Comparison of ENCODE assay signal across 21 cellular contexts in genomic region chr3:108414007-108414406, GRCh38.
DNase-seq lines count a peak whose midpoint lies in the region; ATAC-seq, FAIRE-seq and TF ChIP-seq lines count a peak whose summit lies in the region.
"Had no signal": no experiment of that assay in that cellular context is flagged by ENCODE, and none has a peak within 500 bp of the region (broad histone marks: within the 10 kb centered on the region; RNA-seq: fewer than 3 reads in every experiment).

No MANE protein-coding gene starts in this region.

- intact Hi-C loops in lower lobe of right lung (cut with DNase I) = no loop called here
- intact Hi-C loops in upper lobe of right lung (cut with DNase I) = no loop called here
- intact Hi-C loops in A673 (cut with micrococcal nuclease; ENCODE audit: unreplicated experiment) = no loop called here
- intact Hi-C loops in gastrocnemius medialis (cut with DNase I; ENCODE audit: low total_unique reads) = no loop called here

- no peak for TF ChIP-seq POLR2A in gastrocnemius medialis (IDR thresholded peaks at IDR 0.05)

- no peak for TF ChIP-seq CTCF in astrocyte (IDR thresholded peaks at IDR 0.05; ENCODE audit: insufficient read depth, low read depth, low read length)
- no peak for TF ChIP-seq CTCF in lower lobe of right lung (IDR thresholded peaks at IDR 0.05)
- no peak for TF ChIP-seq CTCF in upper lobe of right lung (IDR thresholded peaks at IDR 0.05)
- TF ChIP-seq CTCF in A673 (conservative IDR thresholded peaks at IDR 0.05; ENCODE audit: low read depth, low read length) = no peak
- no peak for TF ChIP-seq CTCF in gastrocnemius medialis (IDR thresholded peaks at IDR 0.05 in 4 of 5, conservative IDR thresholded peaks at IDR 0.05 in 1 of 5)

- H3K4me3 ChIP-seq in astrocyte (ENCODE audit: insufficient read depth, low read depth, low read length) (no peak overlapping the region), lower lobe of right lung (no peak overlapping the region), upper lobe of right lung (no peak overlapping the region), A673 (ENCODE audit: low read depth, low read length, poor library complexity, severe bottlenecking) (no peak overlapping the region), gastrocnemius medialis (no peak overlapping the region)
- H3K4me3 ChIP-seq: A549 had no signal

- no peak for FAIRE-seq in astrocyte (lab: Jason Lieb, UNC)
- FAIRE-seq: A549 had no signal

- H3K27ac Mint-ChIP-seq in astrocyte (ENCODE audit: unreplicated experiment) = no peak overlapping the region

- H3K27ac ChIP-seq in astrocyte (ENCODE audit: low read depth, low read length) = no peak overlapping the region
- no peak overlapping the region for H3K27ac ChIP-seq in lower lobe of right lung
- H3K27ac ChIP-seq in upper lobe of right lung = no peak overlapping the region
- no peak overlapping the region for H3K27ac ChIP-seq in A673 (ENCODE audit: low read depth, low read length, poor library complexity, severe bottlenecking)
- no peak overlapping the region for H3K27ac ChIP-seq in gastrocnemius medialis
- H3K27ac ChIP-seq: A549, C4-2B, KMS-11 had no signal

- no peaks in the 10 kb centered on the region for H3K36me3 ChIP-seq in astrocyte (ENCODE audit: insufficient read depth, low read length)
- no peaks in the 10 kb centered on the region for H3K36me3 ChIP-seq in lower lobe of right lung
- H3K36me3 ChIP-seq in upper lobe of right lung = no peaks in the 10 kb centered on the region
- H3K36me3 ChIP-seq in A673 (ENCODE audit: insufficient read depth, low read length, poor library complexity, severe bottlenecking) = no peaks in the 10 kb centered on the region
- H3K36me3 ChIP-seq in gastrocnemius medialis = no peaks in the 10 kb centered on the region

- no peaks in the 10 kb centered on the region for H3K4me1 ChIP-seq in astrocyte (ENCODE audit: insufficient read depth, low read length)
- peaks cover 21% of the 10 kb centered on the region for H3K4me1 ChIP-seq in lower lobe of right lung
- peaks cover 4% of the 10 kb centered on the region for H3K4me1 ChIP-seq in upper lobe of right lung
- H3K4me1 ChIP-seq in A673 (ENCODE audit: insufficient read depth, low read length, poor library complexity, severe bottlenecking) = no peaks in the 10 kb centered on the region
- H3K4me1 ChIP-seq in gastrocnemius medialis = no peaks in the 10 kb centered on the region
- H3K4me1 ChIP-seq: A549 had no signal

- H4K20me1 ChIP-seq in astrocyte (ENCODE audit: insufficient read depth, low read length) = no peaks in the 10 kb centered on the region

- ATAC-seq in lower lobe of right lung (peak; percentile 18 to 42), upper lobe of right lung (peak; percentile 62), gastrocnemius medialis (no peak)
- ATAC-seq: A549 had no signal

- H3K4me2 ChIP-seq in astrocyte (ENCODE audit: low read length) = no peak overlapping the region
- H3K4me2 ChIP-seq: A549, KMS-11, SK-N-SH had no signal

- H3K9me3 Mint-ChIP-seq in astrocyte (ENCODE audit: unreplicated experiment) = no peaks in the 10 kb centered on the region

- DNase-seq in GM04503 (ENCODE audit: low read depth) (peak; percentile 50), astrocyte (ENCODE audit: low read depth) (peak; percentile 20), lower lobe of right lung (no peak), upper lobe of right lung (no peak), NCI-H1694 (lab: John Stamatoyannopoulos, UW) (no peak), A673 (ENCODE audit: low spot score) (no peak), gastrocnemius medialis (no peak)
- DNase-seq: AML-193, DMS79 treated with DMSO at 0.1 percent for 48 hours, GOT3, NCI-H1417 treated with DMSO at 0.1 percent for 48 hours, NCI-H1930, NCI-H226, NCI-H524, NCI-H82, OCI-M1, SHP77, SK-N-SH had no signal

- no peaks in the 10 kb centered on the region for H3K79me2 ChIP-seq in astrocyte (ENCODE audit: insufficient read depth, low read length)

- H3K4me1 Mint-ChIP-seq in astrocyte (ENCODE audit: low read depth, unreplicated experiment) = no peaks in the 10 kb centered on the region

- in situ Hi-C loops in gastrocnemius medialis (cut with MboI; ENCODE audit: low sequenced_read_pairs in 4 of 4) = loop anchor here in 1 of 4 donors (25.0 kb wide), 1 partner anchor 477 kb away; no protein-coding TSS in a partner anchor

- H3K27me3 Mint-ChIP-seq in astrocyte (ENCODE audit: low read depth, unreplicated experiment) = no peaks in the 10 kb centered on the region

- CTCF ChIA-PET in A673 (lab: Charles Lee) = no interaction called here

- peaks cover 3% of the 10 kb centered on the region for H3K9me3 ChIP-seq in astrocyte (ENCODE audit: insufficient read depth, low read depth, low read length)
- no peaks in the 10 kb centered on the region for H3K9me3 ChIP-seq in lower lobe of right lung
- H3K9me3 ChIP-seq in upper lobe of right lung = no peaks in the 10 kb centered on the region
- H3K9me3 ChIP-seq in A673 (ENCODE audit: low read depth, low read length, poor library complexity, severe bottlenecking) = no peaks in the 10 kb centered on the region
- no peaks in the 10 kb centered on the region for H3K9me3 ChIP-seq in gastrocnemius medialis
- H3K9me3 ChIP-seq: A549, SK-N-SH had no signal

- BruUV-seq in A673 (replicated peaks; lab: Mats Ljungman, UMichigan) = no TSS peak

- POLR2A ChIA-PET in A673 (lab: Charles Lee; ENCODE audit: low non-redundant PET) = no interaction called here

- no peak overlapping the region for H2AFZ ChIP-seq in astrocyte (ENCODE audit: low read depth, low read length)

- H3K36me3 Mint-ChIP-seq in astrocyte (ENCODE audit: low read depth, unreplicated experiment) = no peaks in the 10 kb centered on the region

- no peak overlapping the region for H3K9ac ChIP-seq in astrocyte (ENCODE audit: low read length)
- H3K9ac ChIP-seq: KMS-11, SK-N-SH had no signal

- H3K4me3 Mint-ChIP-seq in astrocyte (ENCODE audit: unreplicated experiment) = no peak overlapping the region

- H3K27me3 ChIP-seq in astrocyte (ENCODE audit: insufficient read depth, low read length) (no peaks in the 10 kb centered on the region), lower lobe of right lung (ENCODE audit: low read depth) (no peaks in the 10 kb centered on the region), upper lobe of right lung (no peaks in the 10 kb centered on the region), A673 (replicated peaks; ENCODE audit: insufficient read depth, low read depth, low read length, poor library complexity) (no peaks in the 10 kb centered on the region), gastrocnemius medialis (no peaks in the 10 kb centered on the region)

Comparison
In these comparisons a context has a peak if more than half of its experiments do, and no peak if none do; other contexts are left out.
1. DNase-seq: peak in GM04503 (single experiment) and astrocyte (single experiment); none in lower lobe of right lung (single experiment), upper lobe of right lung (single experiment), NCI-H1694 (single experiment), A673 (single experiment) and gastrocnemius medialis (0 of 2).
2. ATAC-seq: peak in lower lobe of right lung (2 of 2) and upper lobe of right lung (single experiment); none in gastrocnemius medialis (0 of 2).